In the genomic region with DNA sequence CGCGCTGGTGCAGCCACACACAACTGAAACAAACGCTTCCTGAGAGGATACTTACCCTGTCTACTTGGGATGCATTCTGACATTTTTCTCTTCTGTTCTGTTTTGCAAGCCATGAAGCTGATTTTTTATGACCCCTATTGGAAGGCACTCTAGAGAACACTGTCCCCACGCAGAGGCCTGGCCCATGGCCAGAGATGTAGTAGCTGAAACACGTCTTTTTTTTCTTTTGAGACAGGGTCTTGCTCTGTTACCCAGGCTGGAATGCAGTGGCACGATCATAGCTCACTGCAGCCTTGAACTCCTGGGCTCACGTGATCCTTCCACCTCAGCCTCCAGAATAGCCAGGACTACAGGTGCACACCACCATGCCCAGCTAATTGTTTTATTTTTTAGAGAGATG, we compare ENCODE assay signal across 29 cellular contexts. TPM values are rescaled to one million over a fixed set of nuclear protein-coding genes. Genes with fewer than 3 reads are reported as not detected.
"Had no signal": no experiment of that assay in that cellular context is flagged by ENCODE, and none has a peak within 500 bp of the region (broad histone marks: within the 10 kb centered on the region; RNA-seq: fewer than 3 reads in every experiment).

No MANE protein-coding gene starts in this region.

- H3K4me3 ChIP-seq: breast epithelium, SJCRH30 had no signal

- H3K36me3 Mint-ChIP-seq: activated CD4-positive, alpha-beta memory T cell treated with anti-CD3 and anti-CD28 coated beads for 36 hours; activated naive CD4-positive, alpha-beta T cell treated with anti-CD3 and anti-CD28 coated beads, Interleukin-2, amount 50 U/mL, for 24 hours had no signal

- H3K27ac ChIP-seq: breast epithelium, SJCRH30, VCaP had no signal

- H3K9me3 ChIP-seq: breast epithelium, SK-N-SH had no signal

- H3K9me3 Mint-ChIP-seq: activated CD4-positive, alpha-beta memory T cell treated with anti-CD3 and anti-CD28 coated beads for 36 hours; activated CD4-positive, alpha-beta T cell treated with anti-CD3 and anti-CD28 coated beads, Interleukin-2, amount 10 ng/mL, durations not matched to agents 7 days and 5 days; activated naive CD4-positive, alpha-beta T cell treated with anti-CD3 and anti-CD28 coated beads, Interleukin-2, amount 50 U/mL, for 24 hours; activated T-helper 2 cell treated with anti-CD3 and anti-CD28 coated beads, Interferon-gamma antibody, Interleukin-2, Interleukin-4, amounts not matched to agents 10 μg/mL and 5 μg/mL and 100 μg/mL, durations not matched to agents 14 hours and 24 hours and 36 hours had no signal

- H3K9ac ChIP-seq: SK-N-SH had no signal

- H3K4me3 Mint-ChIP-seq: activated CD4-positive, alpha-beta memory T cell treated with anti-CD3 and anti-CD28 coated beads for 36 hours; activated CD4-positive, alpha-beta T cell treated with anti-CD3 and anti-CD28 coated beads, Interleukin-2, amount 10 ng/mL, durations not matched to agents 7 days and 5 days; activated naive CD4-positive, alpha-beta T cell treated with anti-CD3 and anti-CD28 coated beads, Interleukin-2, amount 50 U/mL, for 24 hours had no signal

- H3K27me3 Mint-ChIP-seq: activated CD4-positive, alpha-beta memory T cell treated with anti-CD3 and anti-CD28 coated beads for 36 hours; activated naive CD4-positive, alpha-beta T cell treated with anti-CD3 and anti-CD28 coated beads, Interleukin-2, amount 50 U/mL, for 24 hours had no signal

- H3K36me3 ChIP-seq: breast epithelium, SJCRH30 had no signal

- H3K27ac Mint-ChIP-seq: activated CD4-positive, alpha-beta memory T cell treated with anti-CD3 and anti-CD28 coated beads for 36 hours; activated CD4-positive, alpha-beta T cell treated with anti-CD3 and anti-CD28 coated beads, Interleukin-2, amount 10 ng/mL, durations not matched to agents 7 days and 5 days; activated naive CD4-positive, alpha-beta T cell treated with anti-CD3 and anti-CD28 coated beads, Interleukin-2, amount 50 U/mL, for 24 hours; activated T-helper 2 cell treated with anti-CD3 and anti-CD28 coated beads, Interferon-gamma antibody, Interleukin-2, Interleukin-4, amounts not matched to agents 10 μg/mL and 5 μg/mL and 100 μg/mL, durations not matched to agents 14 hours and 24 hours and 36 hours had no signal

- DNase-seq: activated CD4-positive, alpha-beta memory T cell treated with anti-CD3 and anti-CD28 coated beads for 36 hours; activated CD4-positive, alpha-beta T cell treated with anti-CD3 and anti-CD28 coated beads, Interleukin-2, amount 10 ng/mL, durations not matched to agents 7 days and 5 days; activated CD4-positive, CD25-positive, alpha-beta regulatory T cell; activated CD8-positive, alpha-beta memory T cell treated with anti-CD3 and anti-CD28 coated beads for 24 hours; activated naive CD4-positive, alpha-beta T cell; activated T-cell treated with anti-CD3 and anti-CD28 coated beads for 4 hours; activated T-cell treated with anti-CD3 and anti-CD28 coated beads, Interleukin-2, amount 50 U/mL, for 48 hours; central memory CD4-positive, alpha-beta T cell; Karpas-422; MM.1S; NCI-H1105; NCI-H1436; NCI-H1694 treated with DMSO at 0.1 percent for 48 hours; NCI-H2029 treated with DMSO at 0.1 percent for 48 hours; NCI-H446 treated with DMSO at 0.1 percent for 48 hours; NCI-H524 treated with DMSO at 0.1 percent for 48 hours; NCI-H748 treated with DMSO at 0.1 percent for 48 hours; NK-92 treated with Interleukin-12 subunit alpha and Interleukin-12 subunit beta, amount 100 ng/mL, for 24 hours; OCI-M1; Right ventricle myocardium superior; RPMI8226; SJCRH30; SK-N-SH; T-helper 1 cell had no signal

- H3K27me3 ChIP-seq: breast epithelium had no signal

- H3K4me1 Mint-ChIP-seq: activated CD4-positive, alpha-beta T cell treated with anti-CD3 and anti-CD28 coated beads, Interleukin-2, amount 10 ng/mL, durations not matched to agents 7 days and 5 days; activated naive CD4-positive, alpha-beta T cell treated with anti-CD3 and anti-CD28 coated beads, Interleukin-2, amount 50 U/mL, for 24 hours had no signal

- H3K4me1 ChIP-seq: breast epithelium, SJCRH30 had no signal

- H3K4me2 ChIP-seq: SK-N-SH had no signal

RNA-seq across cellular contexts. Expression of a gene that starts 47.9 kb away (rescaled TPM):
- total RNA-seq: activated CD4-positive, alpha-beta T cell treated with anti-CD3 and anti-CD28 coated beads, Interleukin-2, amount 10 ng/mL, durations not matched to agents 7 days and 5 days; activated T-helper 2 cell treated with anti-CD3 and anti-CD28 coated beads, Interferon-gamma antibody, Interleukin-2, Interleukin-4, amounts not matched to agents 10 μg/mL and 5 μg/mL and 100 μg/mL, durations not matched to agents 14 hours and 24 hours and 36 hours; SJCRH30; T-helper 2 cell treated with Interferon-gamma antibody and Interleukin-4, amounts not matched to agents 100 ng/mL and 5 ng/mL, for 36 hours had no signal
- polyA plus RNA-seq: SK-N-SH had no signal
